Comparison of ENCODE assay signal across 20 cellular contexts in the genomic region with DNA sequence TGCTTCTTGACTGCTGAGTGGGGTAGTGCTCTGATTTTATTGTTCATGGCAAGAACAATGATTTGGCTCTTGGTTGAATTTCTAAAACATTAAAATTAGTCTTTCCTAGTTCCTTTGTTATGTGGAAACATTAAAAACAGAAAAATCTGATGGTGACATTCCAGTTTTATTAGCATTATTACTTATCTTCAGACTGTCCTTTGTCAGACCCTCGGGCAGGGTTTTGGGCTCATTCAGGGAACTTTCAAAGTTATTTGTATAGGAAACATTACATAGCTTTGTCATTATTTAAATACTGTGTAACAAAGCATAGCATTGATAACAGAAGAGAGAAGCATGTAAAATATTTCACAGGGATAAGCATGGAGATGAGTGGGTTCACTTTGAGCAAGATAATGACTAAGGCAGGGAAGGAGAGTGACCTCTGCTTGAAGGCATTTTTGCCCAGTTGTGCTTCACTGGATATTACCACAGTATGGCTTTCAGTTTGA.
DNase-seq lines count a peak whose midpoint lies in the region; ATAC-seq and TF ChIP-seq lines count a peak whose summit lies in the region.
"Had no signal": no experiment of that assay in that cellular context is flagged by ENCODE, and none has a peak within 500 bp of the region (broad histone marks: within the 10 kb centered on the region; RNA-seq: fewer than 3 reads in every experiment).

No MANE protein-coding gene starts in this region.

- no peak overlapping the region for H2BK15ac ChIP-seq in mesendoderm (replicated peaks; ENCODE audit: low read depth)

- H3K4me3 ChIP-seq in cardiac fibroblast (replicated peaks in 1 of 2; ENCODE audit: low read depth in 2 of 2, low read length in 2 of 2) (no peak overlapping the region), mesendoderm (ENCODE audit: low read length) (no peak overlapping the region)
- H3K4me3 ChIP-seq: Peyer's patch, upper lobe of right lung had no signal

- TF ChIP-seq CTCF in cardiac fibroblast (IDR thresholded peaks at IDR 0.05; ENCODE audit: low read depth, low read length), result no peak

- H3K23ac ChIP-seq in mesendoderm (ENCODE audit: low read length), result no peak overlapping the region

- no peak overlapping the region for H3K18ac ChIP-seq in mesendoderm (ENCODE audit: low read length)

- H4K8ac ChIP-seq in mesendoderm (ENCODE audit: low read depth, low read length), result no peak overlapping the region

- no CpG with 5 or more reads among the region's 1 CpG for WGBS in mesendoderm (ENCODE audit: extremely low coverage, insufficient coverage, low lambda C conversion rate)

- H2BK5ac ChIP-seq in mesendoderm (ENCODE audit: low read length), result no peak overlapping the region

- no peak overlapping the region for H3K4me2 ChIP-seq in mesendoderm (ENCODE audit: low read length)

- no peak overlapping the region for H4K5ac ChIP-seq in mesendoderm (ENCODE audit: low read length)

- no peak for ATAC-seq in GM18519 (IDR thresholded peaks at IDR 0.05; ENCODE audit: low FRiP score, unreplicated experiment)
- ATAC-seq: naive thymus-derived CD8-positive, alpha-beta T cell; upper lobe of right lung had no signal

- H2BK120ac ChIP-seq in mesendoderm (ENCODE audit: low read depth, low read length), result no peak overlapping the region

- DNase-seq in AG20443 (ENCODE audit: low spot score) (peak; percentile 66), HS-27A (ENCODE audit: low read depth) (peak; percentile 20), cardiac fibroblast (ENCODE audit: low read depth in 2 of 2) (peak; percentile 62 to 77), mesendoderm (peak; percentile 88), putamen (ENCODE audit: low spot score) (no peak), NCI-H2107 (lab: John Stamatoyannopoulos, UW) (no peak), NCI-H1436 treated with DMSO at 0.1 percent for 48 hours (lab: John Stamatoyannopoulos, UW) (no peak)
- DNase-seq: activated CD4-positive, alpha-beta T cell treated with anti-CD3 and anti-CD28 coated beads, Interleukin-2, amount 50 U/mL, for 1 hour; anterior cingulate cortex; CD4-positive, alpha-beta T cell; effector CD8-positive, alpha-beta T cell; GDM1; Karpas-422; naive thymus-derived CD8-positive, alpha-beta T cell; NCI-H1694 treated with DMSO at 0.1 percent for 48 hours; NCI-H526 treated with DMSO at 0.1 percent for 48 hours; Peyer's patch; stimulated activated CD4-positive, alpha-beta T cell treated with anti-CD3 and anti-CD28 coated beads, Interleukin-2, amount 100 ng/mL, for 48 hours; upper lobe of right lung had no signal

- H2AK5ac ChIP-seq in mesendoderm (ENCODE audit: low read length), result no peak overlapping the region

- no peak overlapping the region for H3K9ac ChIP-seq in mesendoderm (ENCODE audit: low read length)

- no peak overlapping the region for H3K4ac ChIP-seq in mesendoderm (ENCODE audit: low read depth, low read length)

- no peak overlapping the region for H3K27ac ChIP-seq in mesendoderm (ENCODE audit: low read depth, low read length)
- H3K27ac ChIP-seq: Peyer's patch, upper lobe of right lung had no signal

- no peaks in the 10 kb centered on the region for H3K79me1 ChIP-seq in mesendoderm (ENCODE audit: low read length)

- H3K56ac ChIP-seq in mesendoderm (ENCODE audit: low read length), result no peak overlapping the region

- H3K4me1 ChIP-seq in mesendoderm (ENCODE audit: control insufficient read depth, low read depth, low read length), result no peaks in the 10 kb centered on the region
- H3K4me1 ChIP-seq: Peyer's patch, upper lobe of right lung had no signal

- no peaks in the 10 kb centered on the region for H3K36me3 ChIP-seq in mesendoderm (ENCODE audit: control insufficient read depth, insufficient read depth, low read length)
- H3K36me3 ChIP-seq: Peyer's patch had no signal

- no peaks in the 10 kb centered on the region for H3K27me3 ChIP-seq in mesendoderm (ENCODE audit: insufficient read depth, low read length, poor library complexity)
- H3K27me3 ChIP-seq: Peyer's patch, upper lobe of right lung had no signal

- H3K79me2 ChIP-seq in mesendoderm (ENCODE audit: control insufficient read depth, insufficient read depth, low read length), result no peaks in the 10 kb centered on the region

Comparison
In these comparisons a context has a peak if more than half of its experiments do, and no peak if none do; other contexts are left out.
1. DNase-seq: peak in AG20443 (single experiment), HS-27A (single experiment), cardiac fibroblast (2 of 2) and mesendoderm (single experiment); none in putamen (single experiment), NCI-H2107 (single experiment) and NCI-H1436 treated with DMSO at 0.1 percent for 48 hours (single experiment).